ENCODE assay signal across 12 cellular contexts in the genomic region with DNA sequence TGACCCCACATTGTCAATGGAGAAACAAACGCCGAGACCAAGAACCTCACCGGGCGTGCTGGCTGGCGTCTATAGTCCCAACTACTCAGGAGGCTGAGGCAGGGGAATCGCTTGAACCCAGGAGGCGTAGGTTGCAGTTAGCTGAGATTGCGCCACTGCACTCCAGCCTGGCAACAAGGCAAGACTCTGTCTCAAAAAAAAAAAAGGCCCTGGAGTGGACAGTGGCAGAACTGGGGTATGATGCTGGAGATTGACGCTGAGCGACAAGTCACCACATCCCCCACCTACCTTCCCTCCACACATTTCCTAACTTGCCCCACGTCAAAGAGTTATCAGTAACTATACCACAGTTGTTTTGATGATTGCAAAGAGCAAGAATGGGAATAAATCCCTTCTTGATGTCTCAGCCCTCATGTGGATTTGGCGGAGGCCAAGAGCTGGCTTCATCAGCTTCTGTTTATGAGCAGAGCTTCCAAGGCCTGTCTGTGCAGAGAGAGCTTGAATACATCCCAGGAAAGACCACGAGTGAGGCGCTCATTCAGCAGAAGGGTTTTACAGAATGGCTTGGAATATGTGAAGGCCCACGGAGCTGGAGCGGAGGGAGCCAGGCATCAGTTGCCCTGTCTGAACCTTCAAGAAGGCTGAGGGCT. TPM values are rescaled to one million over a fixed set of nuclear protein-coding genes. Genes with fewer than 3 reads are reported as not detected.
DNase-seq lines count a peak whose midpoint lies in the region; ATAC-seq, FAIRE-seq and TF ChIP-seq lines count a peak whose summit lies in the region.
"Had no signal": no experiment of that assay in that cellular context is flagged by ENCODE, and none has a peak within 500 bp of the region (broad histone marks: within the 10 kb centered on the region; RNA-seq: fewer than 3 reads in every experiment).

No MANE protein-coding gene starts in this region.

- peak overlapping the region; percentile 1 to 6 for H3K27ac ChIP-seq in kidney (ENCODE audit: low read depth in 2 of 2, low read length in 2 of 2)
- H3K27ac ChIP-seq in sigmoid colon: peak overlapping the region; percentile 39 to 81 (median 72)

- TF ChIP-seq CTCF in kidney (IDR thresholded peaks at IDR 0.05; ENCODE audit: borderline replicate concordance, extremely low read depth, insufficient read depth) (no peak), sigmoid colon (IDR thresholded peaks at IDR 0.05) (no peak)

- intact Hi-C loops in kidney (cut with DNase I) (no loop called here), sigmoid colon (cut with DNase I) (no loop called here)

- peaks cover 15 to 28% of the 10 kb centered on the region in 2 donors for H3K4me1 ChIP-seq in kidney (ENCODE audit: control insufficient read depth in 1 of 2, insufficient read depth in 1 of 2, low read depth in 1 of 2, low read length in 2 of 2)
- peaks cover 0 to 50% (median 38%) of the 10 kb centered on the region in 4 donors for H3K4me1 ChIP-seq in sigmoid colon

- no peak overlapping the region for H3K4me3 ChIP-seq in kidney (ENCODE audit: low read length in 2 of 2)
- H3K4me3 ChIP-seq in sigmoid colon: no peak overlapping the region

- no peak for TF ChIP-seq EP300 in sigmoid colon (IDR thresholded peaks at IDR 0.05)

- TF ChIP-seq POLR2A in sigmoid colon (IDR thresholded peaks at IDR 0.05): no peak

- no peaks in the 10 kb centered on the region for H3K27me3 ChIP-seq in sigmoid colon

- H3K9ac ChIP-seq in kidney (ENCODE audit: low read length in 2 of 2): no peak overlapping the region

- WGBS in sigmoid colon, 2 donors: 79 to 86% methylated on average over 16 of the region's 16 CpGs

- DNase-seq in AG08395 (ENCODE audit: low spot score) (peak; percentile 29), astrocyte of the hippocampus (ENCODE audit: low read depth, low spot score) (peak; percentile 82), kidney (no peak), sigmoid colon (peak; percentile 82), cerebellar nuclear complex (lab: John Stamatoyannopoulos, UW) (no peak), GM19240 (ENCODE audit: insufficient read length, low spot score) (no peak), NCI-H187 (lab: John Stamatoyannopoulos, UW) (no peak)
- DNase-seq: activated CD4-positive, alpha-beta T cell treated with anti-CD3 and anti-CD28 coated beads, Interleukin-2, amount 10 ng/mL, durations not matched to agents 7 days and 5 days; activated gamma-delta T cell treated with Interleukin-2 at 50 U/mL for 16 hours; NCI-H1048; SW 1271 had no signal

- H3K36me3 ChIP-seq in kidney (ENCODE audit: control insufficient read depth in 1 of 2, insufficient read depth in 2 of 2, low read length in 2 of 2): no peaks in the 10 kb centered on the region
- H3K36me3 ChIP-seq in sigmoid colon: no peaks in the 10 kb centered on the region

- no peak for ATAC-seq in GM18870 (IDR thresholded peaks at IDR 0.05; ENCODE audit: unreplicated experiment)

- H3K9me3 ChIP-seq in kidney (ENCODE audit: control insufficient read depth in 1 of 2, low read length in 2 of 2): no peaks in the 10 kb centered on the region
- no peaks in the 10 kb centered on the region for H3K9me3 ChIP-seq in sigmoid colon

- FAIRE-seq in kidney (lab: Jason Lieb, UNC): no peak

RNA-seq across cellular contexts. Expression of a gene that starts 28.0 kb away (rescaled TPM):
- 198 TPM for total RNA-seq in kidney
- polyA plus RNA-seq in kidney (ENCODE audit: insufficient read depth, low read depth, low replicate concordance): 38.4 TPM
- 10 to 100 TPM; 17.8 to 43.8 (median 28.2) TPM for total RNA-seq in sigmoid colon
- 10 to 100 TPM; 17.4 to 29.6 (median 28.8) TPM for polyA plus RNA-seq in sigmoid colon
- total RNA-seq: activated CD4-positive, alpha-beta T cell treated with anti-CD3 and anti-CD28 coated beads, Interleukin-2, amount 10 ng/mL, durations not matched to agents 7 days and 5 days had no signal

Comparison
In these comparisons a context has a peak if more than half of its experiments do, and no peak if none do; other contexts are left out.
1. DNase-seq: peak in AG08395 (single experiment), astrocyte of the hippocampus (single experiment) and sigmoid colon (single experiment); none in kidney (single experiment), cerebellar nuclear complex (0 of 2), GM19240 (single experiment) and NCI-H187 (0 of 2).